Comparison of ENCODE assay signal across 17 cellular contexts in the genomic region with DNA sequence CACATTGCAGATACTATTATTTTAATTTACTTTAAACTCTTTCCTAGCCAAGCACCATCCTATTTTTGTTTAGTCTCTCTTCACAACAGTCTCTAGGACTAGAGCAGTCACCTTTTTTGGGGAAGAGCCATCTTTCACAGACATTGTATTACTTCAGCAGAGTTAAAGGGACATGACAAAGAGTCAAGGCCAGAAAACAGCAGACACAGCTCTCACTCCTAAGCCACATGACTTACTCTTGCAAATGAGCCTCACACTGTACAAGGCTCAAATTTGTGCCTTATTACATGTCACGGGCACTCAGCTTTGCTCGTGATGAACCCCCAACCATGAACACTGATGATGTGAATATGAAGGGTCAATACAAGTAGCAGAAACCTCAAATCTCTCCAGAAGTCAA.
A peak's percentile ranks its signal among the peaks of the same experiment; 100 is the strongest.
DNase-seq lines count a peak whose midpoint lies in the region; ATAC-seq and TF ChIP-seq lines count a peak whose summit lies in the region.
"Had no signal": no experiment of that assay in that cellular context is flagged by ENCODE, and none has a peak within 500 bp of the region (broad histone marks: within the 10 kb centered on the region; RNA-seq: fewer than 3 reads in every experiment).

No MANE protein-coding gene starts in this region.

- H3K9me3 ChIP-seq in gastroesophageal sphincter = no peaks in the 10 kb centered on the region
- no peaks in the 10 kb centered on the region for H3K9me3 ChIP-seq in upper lobe of left lung
- H3K9me3 ChIP-seq: SJSA1, tibial artery had no signal

- H3K4me1 ChIP-seq in gastroesophageal sphincter (no peaks in the 10 kb centered on the region), upper lobe of left lung (peaks cover 0 to 11% (median 8%) of the 10 kb centered on the region in 4 donors)
- H3K4me1 ChIP-seq: tibial artery had no signal

- peak; percentile 63 for ATAC-seq in GM18498 (IDR thresholded peaks at IDR 0.05; ENCODE audit: unreplicated experiment)
- peak; percentile 49 for ATAC-seq in GM21390 (IDR thresholded peaks at IDR 0.05; ENCODE audit: unreplicated experiment)
- ATAC-seq in HG03521 (IDR thresholded peaks at IDR 0.05; ENCODE audit: unreplicated experiment) = peak; percentile 43
- peak; percentile 75 for ATAC-seq in left lobe of liver
- ATAC-seq in gastroesophageal sphincter = no peak
- no peak for ATAC-seq in upper lobe of left lung (ENCODE audit: low FRiP score in 2 of 2)
- ATAC-seq: activated T-cell treated with anti-CD3 and anti-CD28 coated beads, Interleukin-2, amount 50 U/mL, for 4 hours; effector memory CD8-positive, alpha-beta T cell had no signal

- 100% methylated on average over 1 of the region's 2 CpGs for WGBS in gastroesophageal sphincter (ENCODE audit: low coverage in 1 of 2), 2 donors
- 96 to 100% methylated on average over 2 of the region's 2 CpGs for WGBS in upper lobe of left lung, 2 donors

- no peak for TF ChIP-seq POLR2A in gastroesophageal sphincter (IDR thresholded peaks at IDR 0.05)
- no peak for TF ChIP-seq POLR2A in upper lobe of left lung (IDR thresholded peaks at IDR 0.05)

- H3K36me3 ChIP-seq in gastroesophageal sphincter (peaks cover 0 to 47% of the 10 kb centered on the region in 2 donors), upper lobe of left lung (peaks cover 0 to 26% (median 3%) of the 10 kb centered on the region in 4 donors)

- no peaks in the 10 kb centered on the region for H3K27me3 ChIP-seq in gastroesophageal sphincter
- no peaks in the 10 kb centered on the region for H3K27me3 ChIP-seq in upper lobe of left lung
- H3K27me3 ChIP-seq: SJSA1, tibial artery had no signal

- no peak for TF ChIP-seq EP300 in gastroesophageal sphincter (IDR thresholded peaks at IDR 0.05)
- TF ChIP-seq EP300 in upper lobe of left lung (IDR thresholded peaks at IDR 0.05) = no peak

- DNase-seq in left lobe of liver (ENCODE audit: low spot score) (no peak), COLO829 (ENCODE audit: low spot score) (no peak), upper lobe of left lung (no peak), DMS79 (lab: John Stamatoyannopoulos, UW) (no peak)
- DNase-seq: activated CD4-positive, alpha-beta T cell treated with anti-CD3 and anti-CD28 coated beads, Interleukin-2, amount 50 U/mL, for 4 hours; activated naive CD8-positive, alpha-beta T cell treated with anti-CD3 and anti-CD28 coated beads for 36 hours; activated T-cell treated with anti-CD3 and anti-CD28 coated beads, Interleukin-2, amount 50 U/mL, for 4 hours; effector memory CD8-positive, alpha-beta T cell; NK-92 treated with Interleukin-12 subunit alpha and Interleukin-12 subunit beta, amount 100 ng/mL, for 24 hours; retina; stimulated activated CD4-positive, alpha-beta T cell treated with anti-CD3 and anti-CD28 coated beads, Interleukin-1b, Interleukin-23, amount 100 ng/mL, for 48 hours; tibial artery had no signal

- H3K4me3 ChIP-seq in gastroesophageal sphincter = no peak overlapping the region
- no peak overlapping the region for H3K4me3 ChIP-seq in upper lobe of left lung
- H3K4me3 ChIP-seq: SJSA1, tibial artery had no signal

- TF ChIP-seq CTCF in gastroesophageal sphincter (IDR thresholded peaks at IDR 0.05) (no peak), upper lobe of left lung (IDR thresholded peaks at IDR 0.05) (no peak)

- H3K27ac ChIP-seq in gastroesophageal sphincter (no peak overlapping the region), upper lobe of left lung (no peak overlapping the region)
- H3K27ac ChIP-seq: SJSA1, tibial artery had no signal

Comparison
In these comparisons a context has a peak if more than half of its experiments do, and no peak if none do; other contexts are left out.
1. ATAC-seq: peak in GM18498 (single experiment), GM21390 (single experiment), HG03521 (single experiment) and left lobe of liver (single experiment); none in gastroesophageal sphincter (single experiment) and upper lobe of left lung (0 of 2).